ENCODE assay signal across 24 cellular contexts in the genomic region with DNA sequence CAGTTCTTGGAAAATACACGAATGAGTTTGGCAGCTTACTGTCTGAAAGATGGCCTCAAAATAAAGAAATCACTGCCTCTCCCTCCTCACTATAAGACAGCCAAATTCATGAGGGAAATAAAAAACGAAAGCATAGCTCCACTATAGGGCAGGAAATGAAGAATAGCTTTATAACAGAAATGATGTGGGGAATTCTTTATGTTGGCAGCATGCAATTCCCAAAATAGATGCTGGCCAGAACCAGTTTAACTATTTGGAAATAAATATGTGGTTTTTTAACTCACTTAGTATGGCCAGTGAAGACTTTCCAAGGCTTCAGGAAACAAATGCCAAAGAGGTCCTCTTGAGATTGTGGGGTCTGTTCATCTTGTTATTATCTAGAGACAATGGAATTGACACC.
"Had no signal": no experiment of that assay in that cellular context is flagged by ENCODE, and none has a peak within 500 bp of the region (broad histone marks: within the 10 kb centered on the region; RNA-seq: fewer than 3 reads in every experiment).

No MANE protein-coding gene starts in this region.

- H3K27me3 ChIP-seq: hepatocyte, neural progenitor cell, neutrophil, ovary, right atrium auricular region, right lobe of liver, stomach, testis, tibial nerve, uterus had no signal

- H3K79me2 ChIP-seq: hepatocyte had no signal

- DNase-seq: islet precursor cell; left ventricle myocardium inferior; mesendoderm; naive B cell; natural killer cell; nephron progenitor cell; occipital lobe; ovary; right lobe of liver; stimulated activated CD4-positive, alpha-beta T cell treated with anti-CD3 and anti-CD28 coated beads, Interleukin-12 subunit alpha, Interleukin-12 subunit beta, amount 100 ng/mL, for 4 hours; stimulated activated CD4-positive, alpha-beta T cell treated with anti-CD3 and anti-CD28 coated beads, Interleukin-15, amount 100 ng/mL, for 24 hours; stimulated activated CD4-positive, alpha-beta T cell treated with anti-CD3 and anti-CD28 coated beads, Interleukin-2, amount 100 ng/mL, for 24 hours; stimulated activated CD4-positive, alpha-beta T cell treated with anti-CD3 and anti-CD28 coated beads, Interleukin-4, amount 100 ng/mL, for 1 hour; stimulated activated naive B cell treated with anti-CD40 and anti-IgM and Interleukin-4, amounts not matched to agents 10 μg/mL and 1 μg/mL and 100 μg/mL, for 72 hours; stimulated activated naive CD8-positive, alpha-beta T cell treated with anti-CD3 and anti-CD28 coated beads, Interleukin-15, Interleukin-2, amounts not matched to agents 100 U/mL and 50 U/mL, for 24 hours; stomach; testis; uterus had no signal

- H3K36me3 ChIP-seq: left ventricle myocardium inferior, neural progenitor cell, neutrophil, ovary, right atrium auricular region, right lobe of liver, stomach, tibial nerve, uterus had no signal

- ATAC-seq: natural killer cell; right lobe of liver; stimulated activated naive B cell treated with anti-CD40 and anti-IgM and Interleukin-4, amounts not matched to agents 10 μg/mL and 1 μg/mL and 100 μg/mL, for 72 hours; stimulated activated naive CD8-positive, alpha-beta T cell treated with anti-CD3 and anti-CD28 coated beads, Interleukin-15, Interleukin-2, amounts not matched to agents 100 U/mL and 50 U/mL, for 24 hours had no signal

- H2AFZ ChIP-seq: hepatocyte, neural progenitor cell had no signal

- H3K27ac ChIP-seq: hepatocyte, left ventricle myocardium inferior, neural progenitor cell, neutrophil, ovary, right atrium auricular region, right lobe of liver, stomach, testis, tibial nerve, uterus had no signal

- H3K9ac ChIP-seq: neural progenitor cell had no signal

- H3K4me1 ChIP-seq: left ventricle myocardium inferior, right atrium auricular region, right lobe of liver, stomach, testis, tibial nerve, uterus had no signal

- H3K9me3 ChIP-seq: neutrophil, ovary, right atrium auricular region, right lobe of liver, stomach, testis, tibial nerve, uterus had no signal

- H3K4me3 ChIP-seq: hepatocyte, left ventricle myocardium inferior, lung, neural progenitor cell, ovary, right atrium auricular region, right lobe of liver, stomach, testis, tibial nerve, uterus had no signal

- H3K4me2 ChIP-seq: hepatocyte, neural progenitor cell had no signal
